In the genomic region with DNA sequence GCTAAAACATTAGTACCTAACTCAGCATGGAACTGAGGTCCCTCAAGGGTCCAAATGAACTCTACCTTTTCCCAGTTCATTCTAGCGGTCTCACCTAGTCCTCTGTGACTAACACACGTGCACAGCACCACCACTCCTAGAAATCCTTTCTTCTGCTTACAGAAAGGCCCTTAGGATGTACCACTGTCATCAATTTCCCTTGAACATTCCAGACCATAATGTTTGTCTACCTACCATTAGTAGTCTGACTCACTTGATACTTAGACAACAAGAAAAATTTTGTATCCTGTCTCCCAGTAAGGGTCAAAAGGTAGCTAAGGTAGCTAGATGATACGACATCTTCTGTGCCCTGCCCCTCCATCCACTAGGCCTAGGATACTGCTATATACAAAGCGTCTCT, we compare ENCODE assay signal across 22 cellular contexts.
A peak's percentile ranks its signal among the peaks of the same experiment; 100 is the strongest.
DNase-seq lines count a peak whose midpoint lies in the region; ATAC-seq and TF ChIP-seq lines count a peak whose summit lies in the region.
"Had no signal": no experiment of that assay in that cellular context is flagged by ENCODE, and none has a peak within 500 bp of the region (broad histone marks: within the 10 kb centered on the region; RNA-seq: fewer than 3 reads in every experiment).

No MANE protein-coding gene starts in this region.

- H3K4me3 ChIP-seq in HUES48 (ENCODE audit: low read depth, low read length) (no peak overlapping the region), RWPE2 (ENCODE audit: severe bottlenecking) (no peak overlapping the region), parathyroid adenoma (ENCODE audit: low read depth, low read length) (peak overlapping the region; percentile 47)
- H3K4me3 ChIP-seq: K562, MG63, PC-9 had no signal

- H3K9me3 ChIP-seq in HUES48 (ENCODE audit: control insufficient read depth, insufficient read depth, low read length): no peaks in the 10 kb centered on the region
- H3K9me3 ChIP-seq in RWPE2 (ENCODE audit: severe bottlenecking): no peaks in the 10 kb centered on the region
- no peaks in the 10 kb centered on the region for H3K9me3 ChIP-seq in parathyroid adenoma (ENCODE audit: control insufficient read depth, low read length)
- H3K9me3 ChIP-seq: MG63 had no signal

- DNase-seq in RWPE2 (ENCODE audit: low spot score) (no peak), foreskin keratinocyte (peak; percentile 53 to 60), chondrocyte (ENCODE audit: low spot score) (no peak), HK-2 (ENCODE audit: unreplicated experiment) (no peak), HuH-7.5 (ENCODE audit: low spot score) (no peak)
- no peak for DNase-seq in activated CD4-positive, alpha-beta T cell treated with anti-CD3 and anti-CD28 coated beads, Interleukin-2, amount 50 U/mL, for 4 hours
- DNase-seq: Calu3, DND-41, MG63, NCI-H1105 treated with DMSO at 0.1 percent for 48 hours, NCI-H146, NCI-H1930, NCI-H2107, NCI-H524, NCI-H774, PC-9, RPMI8226, SHP77 treated with DMSO at 0.1 percent for 48 hours had no signal

- peaks cover 78% of the 10 kb centered on the region for H3K4me1 ChIP-seq in HUES48 (ENCODE audit: control insufficient read depth, insufficient read depth, low read length)
- H3K4me1 ChIP-seq in RWPE2 (ENCODE audit: insufficient read depth, poor library complexity, severe bottlenecking): peaks cover 89% of the 10 kb centered on the region
- H3K4me1 ChIP-seq in foreskin keratinocyte: peaks cover 72% of the 10 kb centered on the region
- peaks cover 81% of the 10 kb centered on the region for H3K4me1 ChIP-seq in parathyroid adenoma

- H3K9me3 Mint-ChIP-seq in chondrocyte (ENCODE audit: low read depth): no peaks in the 10 kb centered on the region

- H3K27me3 ChIP-seq in HUES48 (ENCODE audit: control insufficient read depth, insufficient read depth, low read length) (no peaks in the 10 kb centered on the region), RWPE2 (ENCODE audit: insufficient read depth, poor library complexity, severe bottlenecking) (no peaks in the 10 kb centered on the region), foreskin keratinocyte (no peaks in the 10 kb centered on the region), parathyroid adenoma (ENCODE audit: control insufficient read depth, insufficient read depth, low read length) (no peaks in the 10 kb centered on the region)
- H3K27me3 ChIP-seq: MG63 had no signal

- H3K27ac ChIP-seq in HUES48 (ENCODE audit: low read depth, low read length) (peak overlapping the region; percentile 58), RWPE2 (ENCODE audit: poor library complexity, severe bottlenecking) (peak overlapping the region; percentile 88), foreskin keratinocyte (peak overlapping the region; percentile 86), parathyroid adenoma (peak overlapping the region; percentile 79)
- H3K27ac ChIP-seq: PC-9 had no signal

- TF ChIP-seq CTCF in RWPE2 (IDR thresholded peaks at IDR 0.05; ENCODE audit: poor library complexity, severe bottlenecking): no peak
- TF ChIP-seq CTCF in foreskin keratinocyte (conservative IDR thresholded peaks at IDR 0.05): no peak
- TF ChIP-seq CTCF in parathyroid adenoma (IDR thresholded peaks at IDR 0.05): no peak
- TF ChIP-seq CTCF in chondrocyte (IDR thresholded peaks at IDR 0.05): no peak

- H3K79me2 ChIP-seq in parathyroid adenoma: peaks cover 54% of the 10 kb centered on the region

- no peak overlapping the region for H2AFZ ChIP-seq in parathyroid adenoma
- H2AFZ ChIP-seq: PC-9 had no signal

- no peaks in the 10 kb centered on the region for H3K27me3 Mint-ChIP-seq in chondrocyte (ENCODE audit: low read depth)

- no peaks in the 10 kb centered on the region for H3K36me3 ChIP-seq in HUES48 (ENCODE audit: control insufficient read depth, insufficient read depth, low read length)
- no peaks in the 10 kb centered on the region for H3K36me3 ChIP-seq in RWPE2 (ENCODE audit: low read depth)
- no peaks in the 10 kb centered on the region for H3K36me3 ChIP-seq in parathyroid adenoma (ENCODE audit: control insufficient read depth, insufficient read depth, low read length)
- H3K36me3 ChIP-seq: MG63 had no signal

- no peaks in the 10 kb centered on the region for H3K36me3 Mint-ChIP-seq in chondrocyte (ENCODE audit: low read depth)

- ATAC-seq in RWPE2 (ENCODE audit: low read depth) (peak; percentile 43), foreskin keratinocyte (peak; percentile 17)
- ATAC-seq: HepG2, K562 had no signal

- H3K4me2 ChIP-seq in parathyroid adenoma (ENCODE audit: low read length): peak overlapping the region; percentile 55
- H3K4me2 ChIP-seq: PC-9 had no signal

- H3K9ac ChIP-seq in HUES48 (ENCODE audit: low read depth, low read length) (no peak overlapping the region), parathyroid adenoma (no peak overlapping the region)

- no peak overlapping the region for H3K27ac Mint-ChIP-seq in chondrocyte (ENCODE audit: unreplicated experiment)

- no peak overlapping the region for H3K4me3 Mint-ChIP-seq in chondrocyte (ENCODE audit: unreplicated experiment)

- peaks cover 20% of the 10 kb centered on the region for H3K4me1 Mint-ChIP-seq in chondrocyte (ENCODE audit: low read depth)

Comparison
In these comparisons a context has a peak if more than half of its experiments do, and no peak if none do; other contexts are left out.
1. DNase-seq: peak in foreskin keratinocyte (2 of 2); none in RWPE2 (single experiment), chondrocyte (single experiment), HK-2 (single experiment), HuH-7.5 (single experiment) and activated CD4-positive, alpha-beta T cell treated with anti-CD3 and anti-CD28 coated beads, Interleukin-2, amount 50 U/mL, for 4 hours (0 of 2).
2. Peak in every context shown above with its lines, with median percentiles within 50 percentile points of each other: H3K27ac ChIP-seq.